Comparison of ENCODE assay signal across 34 cellular contexts in genomic region chr4:32748061-32748460, GRCh38.
"Had no signal": no experiment of that assay in that cellular context is flagged by ENCODE, and none has a peak within 500 bp of the region (broad histone marks: within the 10 kb centered on the region; RNA-seq: fewer than 3 reads in every experiment).

No MANE protein-coding gene starts in this region.

- H3K27ac ChIP-seq: ascending aorta, cardiac muscle cell, VCaP had no signal

- H3K4me3 Mint-ChIP-seq: activated B cell treated with CpG ODN at 0.5 μM for 24 hours; activated CD4-positive, alpha-beta memory T cell treated with anti-CD3 and anti-CD28 coated beads, Interleukin-2, amount 10 ng/mL, durations not matched to agents 7 days and 5 days; activated CD4-positive, alpha-beta T cell treated with anti-CD3 and anti-CD28 coated beads, Interleukin-2, amount 10 ng/mL, durations not matched to agents 7 days and 5 days; activated naive CD4-positive, alpha-beta T cell treated with anti-CD3 and anti-CD28 coated beads for 36 hours; activated naive CD8-positive, alpha-beta T cell treated with anti-CD3 and anti-CD28 coated beads for 36 hours; activated T-cell treated with anti-CD3 and anti-CD28 coated beads, Interleukin-2, amount 50 U/mL, for 4 hours; activated T-cell treated with anti-CD3 and anti-CD28 coated beads, Interleukin-2, amount 50 U/mL, for 72 hours; activated T-helper 1 cell treated with anti-CD3 and anti-CD28 coated beads, Interleukin-12 subunit alpha, Interleukin-12 subunit beta, Interleukin-2, Interleukin-4 antibody, amounts not matched to agents 30 ng/mL and 10 ng/mL and 1 ng/mL, durations not matched to agents 14 hours and 24 hours and 36 hours; activated T-helper 17 cell treated with anti-CD3 and anti-CD28 coated beads, Interleukin-2, amount 50 U/mL, for 72 hours; brain; central memory CD8-positive, alpha-beta T cell; T-helper 1 cell treated with Interleukin-12 subunit alpha and Interleukin-12 subunit beta and Interleukin-4 antibody, amounts not matched to agents 30 μg/mL and 1 μg/mL, for 36 hours; T-helper 2 cell treated with Interferon-gamma antibody and Interleukin-4, amounts not matched to agents 5 μg/mL and 100 μg/mL, for 36 hours had no signal

- H3K36me3 ChIP-seq: ascending aorta, cardiac muscle cell had no signal

- H3K9me3 ChIP-seq: ascending aorta had no signal

- H3K27me3 Mint-ChIP-seq: activated B cell treated with CpG ODN at 0.5 μM for 24 hours; activated CD4-positive, alpha-beta memory T cell treated with anti-CD3 and anti-CD28 coated beads, Interleukin-2, amount 10 ng/mL, durations not matched to agents 7 days and 5 days; activated CD4-positive, alpha-beta T cell treated with anti-CD3 and anti-CD28 coated beads, Interleukin-2, amount 10 ng/mL, durations not matched to agents 7 days and 5 days; activated naive CD8-positive, alpha-beta T cell treated with anti-CD3 and anti-CD28 coated beads for 36 hours; activated T-helper 17 cell treated with anti-CD3 and anti-CD28 coated beads, Interleukin-2, amount 50 U/mL, for 72 hours; brain; central memory CD8-positive, alpha-beta T cell had no signal

- ATAC-seq: activated naive CD4-positive, alpha-beta T cell treated with anti-CD3 and anti-CD28 coated beads, Interleukin-2, amount 50 U/mL, for 72 hours; activated T-cell treated with anti-CD3 and anti-CD28 coated beads, Interleukin-2, amount 50 U/mL, for 4 hours; activated T-cell treated with anti-CD3 and anti-CD28 coated beads, Interleukin-2, amount 50 U/mL, for 72 hours; activated T-helper 17 cell treated with anti-CD3 and anti-CD28 coated beads, Interleukin-2, amount 50 U/mL, for 72 hours had no signal

- H3K4me3 ChIP-seq: ascending aorta, cardiac muscle cell had no signal

- H3K36me3 Mint-ChIP-seq: activated naive CD4-positive, alpha-beta T cell treated with anti-CD3 and anti-CD28 coated beads, Interleukin-2, amount 50 U/mL, for 72 hours; activated naive CD8-positive, alpha-beta T cell treated with anti-CD3 and anti-CD28 coated beads for 36 hours; brain had no signal

- H3K4me1 Mint-ChIP-seq: activated B cell treated with CpG ODN at 0.5 μM for 24 hours; activated CD4-positive, alpha-beta memory T cell treated with anti-CD3 and anti-CD28 coated beads, Interleukin-2, amount 10 ng/mL, durations not matched to agents 7 days and 5 days; activated CD4-positive, alpha-beta T cell treated with anti-CD3 and anti-CD28 coated beads, Interleukin-2, amount 10 ng/mL, durations not matched to agents 7 days and 5 days; activated naive CD8-positive, alpha-beta T cell treated with anti-CD3 and anti-CD28 coated beads for 36 hours; activated T-helper 17 cell treated with anti-CD3 and anti-CD28 coated beads, Interleukin-2, amount 50 U/mL, for 72 hours; brain; central memory CD8-positive, alpha-beta T cell had no signal

- H3K4me1 ChIP-seq: ascending aorta had no signal

- H3K27ac Mint-ChIP-seq: activated B cell treated with CpG ODN at 0.5 μM for 24 hours; activated CD4-positive, alpha-beta memory T cell treated with anti-CD3 and anti-CD28 coated beads, Interleukin-2, amount 10 ng/mL, durations not matched to agents 7 days and 5 days; activated CD4-positive, alpha-beta T cell treated with anti-CD3 and anti-CD28 coated beads, Interleukin-2, amount 10 ng/mL, durations not matched to agents 7 days and 5 days; activated naive CD4-positive, alpha-beta T cell treated with anti-CD3 and anti-CD28 coated beads for 36 hours; activated naive CD4-positive, alpha-beta T cell treated with anti-CD3 and anti-CD28 coated beads, Interleukin-2, amount 50 U/mL, for 72 hours; activated naive CD8-positive, alpha-beta T cell treated with anti-CD3 and anti-CD28 coated beads for 36 hours; activated T-cell treated with anti-CD3 and anti-CD28 coated beads, Interleukin-2, amount 50 U/mL, for 72 hours; activated T-helper 1 cell treated with anti-CD3 and anti-CD28 coated beads, Interleukin-12 subunit alpha, Interleukin-12 subunit beta, Interleukin-2, Interleukin-4 antibody, amounts not matched to agents 30 ng/mL and 10 ng/mL and 1 ng/mL, durations not matched to agents 14 hours and 24 hours and 36 hours; activated T-helper 17 cell treated with anti-CD3 and anti-CD28 coated beads, Interleukin-2, amount 50 U/mL, for 72 hours; brain; T-helper 1 cell treated with Interleukin-12 subunit alpha and Interleukin-12 subunit beta and Interleukin-4 antibody, amounts not matched to agents 30 μg/mL and 1 μg/mL, for 36 hours; T-helper 2 cell treated with Interferon-gamma antibody and Interleukin-4, amounts not matched to agents 5 μg/mL and 100 μg/mL, for 36 hours had no signal

- H3K27me3 ChIP-seq: ascending aorta, cardiac muscle cell had no signal

- H3K9me3 Mint-ChIP-seq: activated B cell treated with CpG ODN at 0.5 μM for 24 hours had no signal

- DNase-seq: activated B cell treated with CpG ODN at 0.5 μM for 24 hours; activated CD4-positive, alpha-beta memory T cell treated with anti-CD3 and anti-CD28 coated beads, Interleukin-2, amount 10 ng/mL, durations not matched to agents 7 days and 5 days; activated CD4-positive, alpha-beta T cell treated with anti-CD3 and anti-CD28 coated beads for 4 hours; activated CD4-positive, alpha-beta T cell treated with anti-CD3 and anti-CD28 coated beads, Interleukin-2, amount 10 ng/mL, durations not matched to agents 7 days and 5 days; activated CD4-positive, alpha-beta T cell treated with anti-CD3 and anti-CD28 coated beads, Interleukin-2, amount 50 U/mL, for 48 hours; activated CD4-positive, CD25-positive, alpha-beta regulatory T cell treated with anti-CD3 and anti-CD28 coated beads, Interleukin-2, amount 50 U/mL, for 72 hours; activated CD8-positive, alpha-beta memory T cell treated with anti-CD3 and anti-CD28 coated beads, Interleukin-2, amount 50 U/mL, for 4 hours; activated effector memory CD4-positive, alpha-beta T cell treated with anti-CD3 and anti-CD28 coated beads, Interleukin-2, amount 50 U/mL, for 16 hours; activated gamma-delta T cell treated with Interleukin-2 at 50 U/mL for 16 hours; activated naive CD4-positive, alpha-beta T cell; activated naive CD4-positive, alpha-beta T cell treated with anti-CD3 and anti-CD28 coated beads for 36 hours; activated naive CD4-positive, alpha-beta T cell treated with anti-CD3 and anti-CD28 coated beads, Interleukin-2, amount 50 U/mL, for 16 hours; activated naive CD8-positive, alpha-beta T cell treated with anti-CD3 and anti-CD28 coated beads for 36 hours; activated T-cell treated with anti-CD3 and anti-CD28 coated beads for 4 hours; activated T-cell treated with anti-CD3 and anti-CD28 coated beads, Interleukin-2, amount 50 U/mL, for 1 hour; activated T-cell treated with anti-CD3 and anti-CD28 coated beads, Interleukin-2, amount 50 U/mL, for 4 hours; activated T-cell treated with anti-CD3 and anti-CD28 coated beads, Interleukin-2, amount 50 U/mL, for 72 hours; amygdala; anterior cingulate cortex; caudate nucleus; cerebellar nuclear complex; T-helper 1 cell; T-helper 2 cell; T-helper 9 cell had no signal
